ENCODE assay signal across 1 cellular context in the genomic region with DNA sequence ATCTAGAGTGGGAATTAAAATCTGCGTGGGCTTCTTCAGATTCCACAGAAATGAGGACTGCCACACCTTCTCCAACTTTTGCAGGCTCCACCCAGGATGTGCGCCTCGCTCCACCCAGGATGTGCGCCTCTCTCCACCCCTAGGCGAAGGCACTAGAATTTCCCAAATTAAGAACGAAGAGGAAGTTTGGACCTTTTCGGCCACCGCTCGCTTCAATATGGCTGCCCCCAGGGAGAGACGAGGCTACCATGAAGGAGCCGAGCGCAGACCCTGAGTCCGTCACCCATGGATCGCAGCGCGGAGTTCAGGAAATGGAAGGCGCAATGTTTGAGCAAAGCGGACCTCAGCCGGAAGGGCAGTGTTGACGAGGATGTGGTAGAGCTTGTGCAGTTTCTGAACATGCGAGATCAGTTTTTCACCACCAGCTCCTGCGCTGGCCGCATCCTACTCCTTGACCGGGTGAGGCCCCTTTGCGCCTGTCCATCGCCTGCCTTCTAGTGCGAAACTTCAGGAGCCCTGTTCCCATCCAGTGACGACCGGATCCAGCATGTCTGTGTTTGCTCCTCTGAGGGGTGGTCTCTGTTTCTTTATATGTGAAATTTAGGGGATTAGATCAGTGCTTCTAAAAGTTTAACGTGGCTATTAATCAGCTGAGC.
TF ChIP-seq lines count a peak whose summit lies in the region.

A gene with protein sequence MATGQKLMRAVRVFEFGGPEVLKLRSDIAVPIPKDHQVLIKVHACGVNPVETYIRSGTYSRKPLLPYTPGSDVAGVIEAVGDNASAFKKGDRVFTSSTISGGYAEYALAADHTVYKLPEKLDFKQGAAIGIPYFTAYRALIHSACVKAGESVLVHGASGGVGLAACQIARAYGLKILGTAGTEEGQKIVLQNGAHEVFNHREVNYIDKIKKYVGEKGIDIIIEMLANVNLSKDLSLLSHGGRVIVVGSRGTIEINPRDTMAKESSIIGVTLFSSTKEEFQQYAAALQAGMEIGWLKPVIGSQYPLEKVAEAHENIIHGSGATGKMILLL (minus strand): TSS at position 91 of the 656 bp plus-strand sequence. CDS start 8,229 bp downstream, outside the sequence.
TSS of gene TYW3 (plus strand) at position 193 of the 656 bp plus-strand sequence. CDS start at position 286, 93 bp downstream.

TF ChIP-seq in GM12878, 131 proteins besides CTCF, POLR2A, EP300 and RAD21 (continued from another document and continues in another):
- TF ChIP-seq NRF1 (conservative IDR thresholded peaks at IDR 0.05; ENCODE audit: low read depth, low read length), result no peak
- TF ChIP-seq NFIC (IDR thresholded peaks at IDR 0.05; ENCODE audit: low read depth, low read length), result peak; percentile 39; the same call in 1 of the 2 replicates
- TF ChIP-seq CREB1 (IDR thresholded peaks at IDR 0.05; ENCODE audit: low read depth), result peak; percentile 78; the same call in 1 of the 2 replicates
- TF ChIP-seq MTA2 (IDR thresholded peaks at IDR 0.05; ENCODE audit: low read depth), result peak; percentile 30; the same call in 1 of the 2 replicates
- no peak for TF ChIP-seq KDM1A (IDR thresholded peaks at IDR 0.05; ENCODE audit: borderline replicate concordance)
- TF ChIP-seq SPI1 (IDR thresholded peaks at IDR 0.05; ENCODE audit: borderline replicate concordance, insufficient read depth, low read depth, low read length), result no peak
- peak; percentile 86; the same call in 1 of the 2 replicates for TF ChIP-seq MXI1 (IDR thresholded peaks at IDR 0.05; ENCODE audit: low read depth, low read length)
- TF ChIP-seq RBBP5 (conservative IDR thresholded peaks at IDR 0.05), result peak; percentile 92
- TF ChIP-seq EZH2 (IDR thresholded peaks at IDR 0.05; ENCODE audit: borderline replicate concordance, control insufficient read depth, low read depth, low read length), result no peak
- no peak for TF ChIP-seq CEBPZ (IDR thresholded peaks at IDR 0.05; ENCODE audit: low read depth, low read length)
- TF ChIP-seq BCLAF1 (IDR thresholded peaks at IDR 0.05), result no peak
- TF ChIP-seq POLR2AphosphoS2 (IDR thresholded peaks at IDR 0.05; ENCODE audit: low read depth, low read length), result 0 out of 2 replicates have a peak, but pooled peaks have one; percentile 56
- TF ChIP-seq, protein P1, sequence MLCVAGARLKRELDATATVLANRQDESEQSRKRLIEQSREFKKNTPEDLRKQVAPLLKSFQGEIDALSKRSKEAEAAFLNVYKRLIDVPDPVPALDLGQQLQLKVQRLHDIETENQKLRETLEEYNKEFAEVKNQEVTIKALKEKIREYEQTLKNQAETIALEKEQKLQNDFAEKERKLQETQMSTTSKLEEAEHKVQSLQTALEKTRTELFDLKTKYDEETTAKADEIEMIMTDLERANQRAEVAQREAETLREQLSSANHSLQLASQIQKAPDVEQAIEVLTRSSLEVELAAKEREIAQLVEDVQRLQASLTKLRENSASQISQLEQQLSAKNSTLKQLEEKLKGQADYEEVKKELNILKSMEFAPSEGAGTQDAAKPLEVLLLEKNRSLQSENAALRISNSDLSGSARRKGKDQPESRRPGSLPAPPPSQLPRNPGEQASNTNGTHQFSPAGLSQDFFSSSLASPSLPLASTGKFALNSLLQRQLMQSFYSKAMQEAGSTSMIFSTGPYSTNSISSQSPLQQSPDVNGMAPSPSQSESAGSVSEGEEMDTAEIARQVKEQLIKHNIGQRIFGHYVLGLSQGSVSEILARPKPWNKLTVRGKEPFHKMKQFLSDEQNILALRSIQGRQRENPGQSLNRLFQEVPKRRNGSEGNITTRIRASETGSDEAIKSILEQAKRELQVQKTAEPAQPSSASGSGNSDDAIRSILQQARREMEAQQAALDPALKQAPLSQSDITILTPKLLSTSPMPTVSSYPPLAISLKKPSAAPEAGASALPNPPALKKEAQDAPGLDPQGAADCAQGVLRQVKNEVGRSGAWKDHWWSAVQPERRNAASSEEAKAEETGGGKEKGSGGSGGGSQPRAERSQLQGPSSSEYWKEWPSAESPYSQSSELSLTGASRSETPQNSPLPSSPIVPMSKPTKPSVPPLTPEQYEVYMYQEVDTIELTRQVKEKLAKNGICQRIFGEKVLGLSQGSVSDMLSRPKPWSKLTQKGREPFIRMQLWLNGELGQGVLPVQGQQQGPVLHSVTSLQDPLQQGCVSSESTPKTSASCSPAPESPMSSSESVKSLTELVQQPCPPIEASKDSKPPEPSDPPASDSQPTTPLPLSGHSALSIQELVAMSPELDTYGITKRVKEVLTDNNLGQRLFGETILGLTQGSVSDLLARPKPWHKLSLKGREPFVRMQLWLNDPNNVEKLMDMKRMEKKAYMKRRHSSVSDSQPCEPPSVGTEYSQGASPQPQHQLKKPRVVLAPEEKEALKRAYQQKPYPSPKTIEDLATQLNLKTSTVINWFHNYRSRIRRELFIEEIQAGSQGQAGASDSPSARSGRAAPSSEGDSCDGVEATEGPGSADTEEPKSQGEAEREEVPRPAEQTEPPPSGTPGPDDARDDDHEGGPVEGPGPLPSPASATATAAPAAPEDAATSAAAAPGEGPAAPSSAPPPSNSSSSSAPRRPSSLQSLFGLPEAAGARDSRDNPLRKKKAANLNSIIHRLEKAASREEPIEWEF (IDR thresholded peaks at IDR 0.05; ENCODE audit: insufficient replicate concordance, low read depth, low read length), result no peak
- no peak for TF ChIP-seq IRF3 (IDR thresholded peaks at IDR 0.05)
- TF ChIP-seq ZBTB11 (CRISPR knock-in tag; IDR thresholded peaks at IDR 0.05), result no peak
- TF ChIP-seq, protein P2, sequence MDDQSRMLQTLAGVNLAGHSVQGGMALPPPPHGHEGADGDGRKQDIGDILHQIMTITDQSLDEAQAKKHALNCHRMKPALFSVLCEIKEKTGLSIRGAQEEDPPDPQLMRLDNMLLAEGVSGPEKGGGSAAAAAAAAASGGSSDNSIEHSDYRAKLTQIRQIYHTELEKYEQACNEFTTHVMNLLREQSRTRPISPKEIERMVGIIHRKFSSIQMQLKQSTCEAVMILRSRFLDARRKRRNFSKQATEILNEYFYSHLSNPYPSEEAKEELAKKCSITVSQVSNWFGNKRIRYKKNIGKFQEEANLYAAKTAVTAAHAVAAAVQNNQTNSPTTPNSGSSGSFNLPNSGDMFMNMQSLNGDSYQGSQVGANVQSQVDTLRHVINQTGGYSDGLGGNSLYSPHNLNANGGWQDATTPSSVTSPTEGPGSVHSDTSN (IDR thresholded peaks at IDR 0.05; ENCODE audit: insufficient replicate concordance, low read depth, low read length), result no peak
- TF ChIP-seq LARP7 (IDR thresholded peaks at IDR 0.05), result peak; percentile 70; the same call in 1 of the 2 replicates
- TF ChIP-seq HDAC6 (IDR thresholded peaks at IDR 0.05; ENCODE audit: unreplicated experiment), result no peak
- no peak for TF ChIP-seq E2F4 (IDR thresholded peaks at IDR 0.05; ENCODE audit: low read depth, low read length)
- TF ChIP-seq STAT3 (IDR thresholded peaks at IDR 0.05; ENCODE audit: low read depth, low read length), result no peak
- no peak for TF ChIP-seq SREBF1 (IDR thresholded peaks at IDR 0.05; ENCODE audit: low read length)
- peak; percentile 86 to 90; a peak in 3 of 4 replicates for TF ChIP-seq IKZF2 (IDR thresholded peaks at IDR 0.05)
- no peak for TF ChIP-seq IRF5 (IDR thresholded peaks at IDR 0.05; ENCODE audit: borderline replicate concordance)
- peak in 1 of 2 experiments; percentile 37; a peak in 1 of 4 replicates for TF ChIP-seq ETV6 (conservative IDR thresholded peaks at IDR 0.05 in 1 of 2, IDR thresholded peaks at IDR 0.05 in 1 of 2; ENCODE audit: borderline replicate concordance in 1 of 2, low read depth in 1 of 2)
- TF ChIP-seq MAX (IDR thresholded peaks at IDR 0.05; ENCODE audit: low read depth, low read length), result peak; percentile 73
- TF ChIP-seq BHLHE40 (IDR thresholded peaks at IDR 0.05; ENCODE audit: borderline replicate concordance in 1 of 2, low read depth in 2 of 2, low read length in 1 of 2), result no peak
- no peak for TF ChIP-seq CHD4 (IDR thresholded peaks at IDR 0.05)
